Comparison of ENCODE assay signal across 37 cellular contexts in genomic region chr1:203090667-203091320, GRCh38. TPM values are rescaled to one million over a fixed set of nuclear protein-coding genes. Genes with fewer than 3 reads are reported as not detected.
DNase-seq lines count a peak whose midpoint lies in the region; ATAC-seq and TF ChIP-seq lines count a peak whose summit lies in the region.
"Had no signal": no experiment of that assay in that cellular context is flagged by ENCODE, and none has a peak within 500 bp of the region (broad histone marks: within the 10 kb centered on the region; RNA-seq: fewer than 3 reads in every experiment).

No MANE protein-coding gene starts in this region.

- TF ChIP-seq CTCF in mammary epithelial cell (conservative IDR thresholded peaks at IDR 0.05 in 1 of 2, IDR thresholded peaks at IDR 0.05 in 1 of 2; ENCODE audit: extremely low read depth in 1 of 2, insufficient read depth in 1 of 2, low read depth in 1 of 2, low read length in 2 of 2) (no peak), breast epithelium (IDR thresholded peaks at IDR 0.05) (no peak), esophagus muscularis mucosa (IDR thresholded peaks at IDR 0.05) (no peak)

- H3K23ac ChIP-seq in neuronal stem cell (ENCODE audit: low read depth, low read length, poor library complexity) = no peak overlapping the region

- H3K4me2 ChIP-seq in mammary epithelial cell (ENCODE audit: insufficient read depth, low read depth, low read length) (peak overlapping the region; percentile 5), neuronal stem cell (ENCODE audit: insufficient read depth, low read length, poor library complexity, severe bottlenecking) (no peak overlapping the region)
- H3K4me2 ChIP-seq: A549, KMS-11 had no signal

- 26% methylated on average over 6 of the region's 6 CpGs for WGBS in mammary epithelial cell (ENCODE audit: low coverage, missing lambda C conversion rate)
- WGBS in esophagus muscularis mucosa = 65% methylated on average over 6 of the region's 6 CpGs
- no CpG with 5 or more reads among the region's 6 CpGs for WGBS in neuronal stem cell (ENCODE audit: extremely low coverage in 2 of 2, insufficient read length in 2 of 2, insufficient replicate concordance in 1 of 2), 2 donors

- H3K9me3 ChIP-seq in mammary epithelial cell (replicated peaks; ENCODE audit: insufficient read depth, low read length) (peaks cover 10% of the 10 kb centered on the region), breast epithelium (peaks cover 0 to 13% of the 10 kb centered on the region in 2 donors), esophagus muscularis mucosa (peaks cover 0 to 16% (median 10%) of the 10 kb centered on the region in 4 donors), neuronal stem cell (replicated peaks in 1 of 2; ENCODE audit: control insufficient read depth in 2 of 2, insufficient read depth in 1 of 2, low read depth in 1 of 2, low read length in 2 of 2) (peaks cover 0 to 10% of the 10 kb centered on the region in 2 donors)
- H3K9me3 ChIP-seq: pancreas, vagina had no signal

- no peaks in the 10 kb centered on the region for H4K20me1 ChIP-seq in mammary epithelial cell (ENCODE audit: insufficient read depth, low read length)

- dilution Hi-C loops in mammary epithelial cell (cut with HindIII; ENCODE audit: low sequenced_read_pairs) = no loop called here

- no peak overlapping the region for H3K4ac ChIP-seq in neuronal stem cell (ENCODE audit: low read length)

- DNase-seq in mammary epithelial cell = peak; percentile 60
- no peak for DNase-seq in breast epithelium (ENCODE audit: low spot score in 2 of 2)
- peak; percentile 82 for DNase-seq in esophagus muscularis mucosa (ENCODE audit: extremely low spot score)
- DNase-seq in neuronal stem cell (ENCODE audit: low spot score) = no peak
- DNase-seq in NCI-H1694 (lab: John Stamatoyannopoulos, UW) = no peak
- DNase-seq: activated CD4-positive, alpha-beta T cell treated with anti-CD3 and anti-CD28 coated beads for 36 hours; activated CD8-positive, alpha-beta memory T cell treated with anti-CD3 and anti-CD28 coated beads for 24 hours; activated effector memory CD4-positive, alpha-beta T cell treated with Interleukin-2 at 50 U/mL for 16 hours; activated naive CD8-positive, alpha-beta T cell treated with anti-CD3 and anti-CD28 coated beads for 36 hours; activated T-cell treated with anti-CD3 and anti-CD28 coated beads, Interleukin-2, amount 50 U/mL, for 1 hour; AML-193; aorta; caudate nucleus; CD4-positive, alpha-beta T cell; effector memory CD4-positive, alpha-beta T cell; MG63; naive thymus-derived CD8-positive, alpha-beta T cell; NCI-H1417; NCI-H2029 treated with DMSO at 0.1 percent for 48 hours; pancreas; SHP77; stimulated activated CD4-positive, alpha-beta T cell treated with anti-CD3 and anti-CD28 coated beads, Interleukin-1b, Interleukin-23, amount 100 ng/mL, for 48 hours had no signal

- no peak overlapping the region for H2BK120ac ChIP-seq in neuronal stem cell (ENCODE audit: low read depth, low read length)

- peak overlapping the region; percentile 57 for H2AFZ ChIP-seq in mammary epithelial cell (ENCODE audit: low read depth, low read length)
- no peak overlapping the region for H2AFZ ChIP-seq in neuronal stem cell (ENCODE audit: low read length)

- H4K8ac ChIP-seq in neuronal stem cell (ENCODE audit: low read depth, low read length) = no peak overlapping the region

- H2AK5ac ChIP-seq in neuronal stem cell (ENCODE audit: low read depth, low read length) = no peak overlapping the region

- TF ChIP-seq POLR2A in breast epithelium (IDR thresholded peaks at IDR 0.05) = no peak
- no peak for TF ChIP-seq POLR2A in esophagus muscularis mucosa (IDR thresholded peaks at IDR 0.05; ENCODE audit: low read depth)

- CTCF ChIA-PET in mammary epithelial cell (lab: Charles Lee; ENCODE audit: low non-redundant PET) = no interaction called here

- TF ChIP-seq EP300 in esophagus muscularis mucosa (IDR thresholded peaks at IDR 0.05) = no peak

- no TSS peak for BruUV-seq in mammary epithelial cell (replicated peaks; lab: Mats Ljungman, UMichigan)

- H3K79me2 ChIP-seq in mammary epithelial cell (ENCODE audit: insufficient read depth, low read length) = no peaks in the 10 kb centered on the region

- no peaks in the 10 kb centered on the region for H3K79me1 ChIP-seq in neuronal stem cell (ENCODE audit: low read depth, low read length)

- H3K14ac ChIP-seq in neuronal stem cell (ENCODE audit: low read length) = no peak overlapping the region

- H3K36me3 ChIP-seq in mammary epithelial cell (ENCODE audit: insufficient read depth, low read length) (no peaks in the 10 kb centered on the region), breast epithelium (no peaks in the 10 kb centered on the region), esophagus muscularis mucosa (no peaks in the 10 kb centered on the region), neuronal stem cell (replicated peaks in 1 of 2; ENCODE audit: control insufficient read depth in 2 of 2, insufficient read depth in 2 of 2, low read length in 2 of 2) (no peaks in the 10 kb centered on the region)
- H3K36me3 ChIP-seq: MG63, pancreas, vagina had no signal

- H4K91ac ChIP-seq in neuronal stem cell (ENCODE audit: low read depth, low read length, poor library complexity) = no peak overlapping the region

- peaks cover 46% of the 10 kb centered on the region for H3K4me1 ChIP-seq in mammary epithelial cell (ENCODE audit: insufficient read depth, low read length)
- no peaks in the 10 kb centered on the region for H3K4me1 ChIP-seq in breast epithelium
- no peaks in the 10 kb centered on the region for H3K4me1 ChIP-seq in esophagus muscularis mucosa
- peaks cover 0 to 4% of the 10 kb centered on the region in 2 donors for H3K4me1 ChIP-seq in neuronal stem cell (ENCODE audit: control insufficient read depth in 2 of 2, insufficient read depth in 1 of 2, low read depth in 1 of 2, low read length in 2 of 2)
- H3K4me1 ChIP-seq: A549, pancreas, vagina had no signal

- H3K4me3 ChIP-seq in mammary epithelial cell (replicated peaks in 1 of 3; ENCODE audit: insufficient read depth in 1 of 3, low read depth in 2 of 3, low read length in 3 of 3) = no peak overlapping the region
- H3K4me3 ChIP-seq in breast epithelium = no peak overlapping the region
- no peak overlapping the region for H3K4me3 ChIP-seq in esophagus muscularis mucosa
- no peak overlapping the region for H3K4me3 ChIP-seq in neuronal stem cell (ENCODE audit: low read length in 2 of 2)
- H3K4me3 ChIP-seq: A549, coronary artery, MG63, pancreas, vagina had no signal

- peak overlapping the region; percentile 30 for H2BK5ac ChIP-seq in neuronal stem cell (ENCODE audit: low read length)

- H3K27ac ChIP-seq in mammary epithelial cell (ENCODE audit: insufficient read depth, low read depth, low read length) = no peak overlapping the region
- H3K27ac ChIP-seq in breast epithelium = no peak overlapping the region
- H3K27ac ChIP-seq in esophagus muscularis mucosa (replicated peaks in 1 of 4) = no peak overlapping the region
- no peak overlapping the region for H3K27ac ChIP-seq in neuronal stem cell (replicated peaks; ENCODE audit: low read length)
- H3K27ac ChIP-seq: A549, coronary artery, KMS-11, pancreas, vagina had no signal

- H2BK12ac ChIP-seq in neuronal stem cell (ENCODE audit: low read length) = no peak overlapping the region

- in situ Hi-C loops in mammary epithelial cell (cut with MboI; ENCODE audit: low sequenced_read_pairs in 2 of 2) = no loop called here

- no peaks in the 10 kb centered on the region for H3K27me3 ChIP-seq in mammary epithelial cell (ENCODE audit: insufficient read depth, low read length)
- H3K27me3 ChIP-seq in breast epithelium = no peaks in the 10 kb centered on the region
- no peaks in the 10 kb centered on the region for H3K27me3 ChIP-seq in esophagus muscularis mucosa
- H3K27me3 ChIP-seq in neuronal stem cell (ENCODE audit: control insufficient read depth in 3 of 3, insufficient read depth in 3 of 3, low read depth in 1 of 3, low read length in 3 of 3) = peaks cover 0 to 6% (median 0%) of the 10 kb centered on the region in 3 experiments
- H3K27me3 ChIP-seq: MG63, pancreas, vagina had no signal

- intact Hi-C loops in mammary epithelial cell (cut with micrococcal nuclease) (no loop called here), breast epithelium (cut with DNase I; ENCODE audit: low total_unique reads) (no loop called here), esophagus muscularis mucosa (cut with DNase I) (no loop called here)

- H3K18ac ChIP-seq in neuronal stem cell (ENCODE audit: low read length) = peak overlapping the region; percentile 23

- H3K9ac ChIP-seq in mammary epithelial cell (ENCODE audit: insufficient read depth, low read length) = no peak overlapping the region
- H3K9ac ChIP-seq in neuronal stem cell (ENCODE audit: low read depth, low read length, poor library complexity) = no peak overlapping the region
- H3K9ac ChIP-seq: KMS-11 had no signal

- no peak for ATAC-seq in GM19395 (IDR thresholded peaks at IDR 0.05; ENCODE audit: unreplicated experiment)
- ATAC-seq in GM21423 (IDR thresholded peaks at IDR 0.05; ENCODE audit: unreplicated experiment) = no peak
- no peak for ATAC-seq in GM21360 (IDR thresholded peaks at IDR 0.05; ENCODE audit: unreplicated experiment)
- ATAC-seq: activated CD4-positive, alpha-beta T cell treated with anti-CD3 and anti-CD28 coated beads for 36 hours; HCT116; naive thymus-derived CD8-positive, alpha-beta T cell; Panc1; pancreas had no signal

- no peak overlapping the region for H2BK15ac ChIP-seq in neuronal stem cell (ENCODE audit: low read length)

RNA-seq across cellular contexts. Expression of gene MYOG, which starts 5.0 kb away (rescaled TPM):
- total RNA-seq in mammary epithelial cell (not detected), breast epithelium (not detected), esophagus muscularis mucosa (not detected)
- not detected for polyA plus RNA-seq in mammary epithelial cell
- polyA minus RNA-seq in mammary epithelial cell = not detected
- polyA plus RNA-seq in neuronal stem cell (2013, experiment 1 of 2) = 0.04 TPM
- polyA plus RNA-seq in neuronal stem cell (2013, experiment 2 of 2) = 0.06 TPM
- total RNA-seq: activated CD4-positive, alpha-beta T cell treated with anti-CD3 and anti-CD28 coated beads for 36 hours; activated naive CD8-positive, alpha-beta T cell treated with anti-CD3 and anti-CD28 coated beads for 36 hours; aorta; CD4-positive, alpha-beta T cell; Daoy; epithelial cell of proximal tubule; glomerular endothelial cell; liver; mesothelial cell of epicardium; naive thymus-derived CD8-positive, alpha-beta T cell; pancreas; vagina had no signal
- polyA plus RNA-seq: A549; aorta; keratinocyte; liver; naive thymus-derived CD8-positive, alpha-beta T cell had no signal

RNA-seq across cellular contexts. Expression of gene ADORA1, which starts 36.7 kb away (rescaled TPM):
- 1 to 10 TPM in 1 of 2 donors, under 1 TPM in 1; 0.96 to 1.7 TPM for total RNA-seq in mammary epithelial cell
- 0.74 TPM for polyA plus RNA-seq in mammary epithelial cell
- polyA minus RNA-seq in mammary epithelial cell = not detected
- total RNA-seq in breast epithelium = 10 to 100 TPM in 1 of 3 donors, 1 to 10 TPM in 1, under 1 TPM in 1; 0.64 to 14.5 (median 5.2) TPM
- 1 to 10 TPM in 2 of 4 donors, under 1 TPM in 2; 0.34 to 1.7 (median 0.80) TPM for total RNA-seq in esophagus muscularis mucosa
- polyA plus RNA-seq in neuronal stem cell (2013, experiment 1 of 2) = 4.7 TPM
- polyA plus RNA-seq in neuronal stem cell (2013, experiment 2 of 2) = 4.6 TPM
- total RNA-seq: activated CD4-positive, alpha-beta T cell treated with anti-CD3 and anti-CD28 coated beads for 36 hours; activated naive CD8-positive, alpha-beta T cell treated with anti-CD3 and anti-CD28 coated beads for 36 hours; CD4-positive, alpha-beta T cell; glomerular endothelial cell; naive thymus-derived CD8-positive, alpha-beta T cell had no signal
- polyA plus RNA-seq: aorta; naive thymus-derived CD8-positive, alpha-beta T cell had no signal

Comparison
In these comparisons a context has a peak if more than half of its experiments do, and no peak if none do; other contexts are left out.
1. DNase-seq: peak in mammary epithelial cell (single experiment) and esophagus muscularis mucosa (single experiment); none in breast epithelium (0 of 2), neuronal stem cell (single experiment) and NCI-H1694 (single experiment).